26 cellular contexts compared by ENCODE assay signal in genomic region chr19:1109032-1109541, GRCh38. TPM values are rescaled to one million over a fixed set of nuclear protein-coding genes. Genes with fewer than 3 reads are reported as not detected.
DNase-seq lines count a peak whose midpoint lies in the region; ATAC-seq, FAIRE-seq and TF ChIP-seq lines count a peak whose summit lies in the region.
"Had no signal": no experiment of that assay in that cellular context is flagged by ENCODE, and none has a peak within 500 bp of the region (broad histone marks: within the 10 kb centered on the region; RNA-seq: fewer than 3 reads in every experiment).

No MANE protein-coding gene starts in this region.

- CTCF ChIA-PET in HEK293 (lab: Yijun Ruan, JAX) (no interaction called here), H1 (lab: Charles Lee; ENCODE audit: partially characterized antibody) (interaction anchor here (1.1 kb wide), 1 partner anchor 11 kb away, joined by 5 read pairs; no protein-coding TSS in a partner anchor)

- 92% methylated on average over 47 of the region's 47 CpGs for WGBS in right cardiac atrium
- 92% methylated on average over 22 of the region's 47 CpGs; no CpG with 5 or more reads in 1 of the 2 experiments for WGBS in H1 (ENCODE audit: extremely low coverage in 1 of 2, insufficient coverage in 1 of 2, insufficient read length in 1 of 2, insufficient replicate concordance in 2 of 2, low coverage in 1 of 2, low lambda C conversion rate in 2 of 2, missing lambda C conversion rate in 1 of 2), 2 experiments
- 82 to 94% (median 91%) methylated on average over 35 to 47 of the region's 47 CpGs for WGBS in spleen, 5 donors

- H3K9me3 ChIP-seq in right cardiac atrium (ENCODE audit: control insufficient read depth, low read length) (no peaks in the 10 kb centered on the region), HEK293 (ENCODE audit: control insufficient read depth, insufficient read depth, low read depth, low read length) (no peaks in the 10 kb centered on the region), H1 (ENCODE audit: insufficient read depth in 2 of 2, low read depth in 1 of 2, low read length in 1 of 2) (no peaks in the 10 kb centered on the region), spleen (no peaks in the 10 kb centered on the region), left lung (no peaks in the 10 kb centered on the region), MG63 (no peaks in the 10 kb centered on the region)
- H3K9me3 ChIP-seq: BLaER1 treated with 17β-estradiol and CSF1 and Interleukin-3, amounts not matched to agents 10 nM and 100 nM had no signal

- TF ChIP-seq POLR2A in H1 (IDR thresholded peaks at IDR 0.05; ENCODE audit: control extremely low read depth in 1 of 2, low read depth in 2 of 2, low read length in 2 of 2) = no peak
- TF ChIP-seq POLR2A in spleen (IDR thresholded peaks at IDR 0.05) = no peak

- no peak overlapping the region for H2BK12ac ChIP-seq in H1 (ENCODE audit: low read depth, low read length)

- H2BK20ac ChIP-seq in H1 (ENCODE audit: low read length) = no peak overlapping the region

- intact Hi-C loops in right cardiac atrium (cut with DNase I) (loop anchor here in 1 of 4 donors (10.0 kb wide), 1 partner anchor 84 kb away; the partner anchor contains the start of genes CNN2, RNU6-2 and TMEM259), left ventricle myocardium superior (cut with micrococcal nuclease) (no loop called here), spleen (cut with DNase I; ENCODE audit: low total_unique reads) (no loop called here), left lung (cut with DNase I) (no loop called here)

- no peak overlapping the region for H3K9ac ChIP-seq in H1 (replicated peaks in 1 of 4; ENCODE audit: extremely low read depth in 1 of 4, low read depth in 3 of 4, low read length in 3 of 4)

- H3K23ac ChIP-seq in H1 (ENCODE audit: insufficient read length) = no peak overlapping the region

- H3K4ac ChIP-seq in H1 (replicated peaks; ENCODE audit: insufficient read length, low read depth, low read length) = no peak overlapping the region

- no peak overlapping the region for H2BK5ac ChIP-seq in H1 (ENCODE audit: low read depth, low read length)

- ATAC-seq in right cardiac atrium (no peak), left ventricle myocardium superior (no peak), left lung (no peak)
- ATAC-seq: PC-3 had no signal

- peaks cover 2% of the 10 kb centered on the region for H3K79me1 ChIP-seq in H1 (ENCODE audit: low read depth, low read length)

- H3K4me1 ChIP-seq in right cardiac atrium (ENCODE audit: control insufficient read depth, insufficient read depth, low read length) (no peaks in the 10 kb centered on the region), HEK293 (ENCODE audit: control insufficient read depth, insufficient read depth, low read length) (peaks cover 4% of the 10 kb centered on the region; the same call in 1 of the 2 replicates), H1 (replicated peaks in 1 of 4; ENCODE audit: control insufficient read depth in 3 of 4, insufficient read depth in 4 of 4, low read length in 3 of 4) (peaks cover 0 to 12% (median 6%) of the 10 kb centered on the region in 4 experiments; a peak in 5 of 7 replicates), spleen (peaks cover 17 to 64% (median 50%) of the 10 kb centered on the region in 6 donors), left lung (peaks cover 19 to 66% of the 10 kb centered on the region in 2 donors)

- H2AFZ ChIP-seq in H1 (ENCODE audit: low read length) = no peak overlapping the region

- no peak overlapping the region for H2BK120ac ChIP-seq in H1 (replicated peaks; ENCODE audit: low read depth, low read length)

- H3K18ac ChIP-seq in H1 (ENCODE audit: extremely low read depth, low read length) = no peak overlapping the region

- H3K4me3 ChIP-seq in right cardiac atrium (ENCODE audit: low read length) (no peak overlapping the region), HEK293 (ENCODE audit: low read depth, low read length) (no peak overlapping the region), H1 (ENCODE audit: extremely low read depth in 1 of 4, insufficient read depth in 2 of 4, low read depth in 3 of 4, low read length in 4 of 4) (no peak overlapping the region), spleen (no peak overlapping the region), left lung (no peak overlapping the region), MG63 (no peak overlapping the region)
- H3K4me3 ChIP-seq: BLaER1 treated with 17β-estradiol and CSF1 and Interleukin-3, amounts not matched to agents 10 nM and 100 nM had no signal

- FAIRE-seq in H1 (lab: Jason Lieb, UNC) = no peak
- FAIRE-seq: A204.1, D721Med, G401.6, GM12891, GM19239 had no signal

- no peak overlapping the region for H2BK15ac ChIP-seq in H1 (ENCODE audit: low read length)

- no peak overlapping the region for H4K5ac ChIP-seq in H1 (ENCODE audit: insufficient read length, low read depth, low read length)

- POLR2A ChIA-PET in HEK293 (lab: Yijun Ruan, JAX) = no interaction called here
- POLR2A ChIA-PET in H1 (lab: Charles Lee; ENCODE audit: partially characterized antibody) = interaction anchor here (1.0 to 9.8 kb wide), 4 partner anchors 11 to 121 kb away, joined by 3 to 116 read pairs (median 4); no protein-coding TSS in a partner anchor

- TF ChIP-seq RAD21 in H1 (IDR thresholded peaks at IDR 0.05 in 1 of 2, conservative IDR thresholded peaks at IDR 0.05 in 1 of 2; ENCODE audit: low read depth in 2 of 2, low read length in 2 of 2) = no peak

- H3K79me2 ChIP-seq in H1 (ENCODE audit: control insufficient read depth in 1 of 2, insufficient read depth in 2 of 2, low read length in 2 of 2) = no peaks in the 10 kb centered on the region; a peak in 1 of 4 replicates

- H4K20me1 ChIP-seq in H1 (replicated peaks in 1 of 2; ENCODE audit: control insufficient read depth in 1 of 2, insufficient read depth in 2 of 2, low read length in 2 of 2) = peaks cover 7 to 14% of the 10 kb centered on the region in 2 experiments

- H4K8ac ChIP-seq in H1 (ENCODE audit: extremely low read depth, insufficient read depth, low read length) = peak overlapping the region; percentile 11; the same call in 1 of the 2 replicates

- H3K27me3 ChIP-seq in right cardiac atrium (ENCODE audit: control insufficient read depth, insufficient read depth) = no peaks in the 10 kb centered on the region
- H3K27me3 ChIP-seq in H1 (replicated peaks in 1 of 4; ENCODE audit: control insufficient read depth in 3 of 4, extremely low read depth in 1 of 4, insufficient read depth in 3 of 4, low read length in 3 of 4) = no peaks in the 10 kb centered on the region
- no peaks in the 10 kb centered on the region for H3K27me3 ChIP-seq in spleen (replicated peaks in 1 of 7)
- no peaks in the 10 kb centered on the region for H3K27me3 ChIP-seq in left lung
- no peaks in the 10 kb centered on the region for H3K27me3 ChIP-seq in MG63
- H3K27me3 ChIP-seq: BLaER1 treated with 17β-estradiol and CSF1 and Interleukin-3, amounts not matched to agents 10 nM and 100 nM had no signal

- TF ChIP-seq EP300 in H1 (IDR thresholded peaks at IDR 0.05; ENCODE audit: borderline replicate concordance in 1 of 2, low read depth in 2 of 2, low read length in 2 of 2) = no peak

- H3K14ac ChIP-seq in H1 (ENCODE audit: insufficient read length) = no peak overlapping the region

- H3K4me2 ChIP-seq in H1 (ENCODE audit: insufficient read depth in 1 of 2, low read depth in 2 of 2, low read length in 2 of 2) = no peak overlapping the region

- peaks cover 0 to 57% of the 10 kb centered on the region in 2 experiments; a peak in 1 of 3 replicates for H3K36me3 ChIP-seq in HEK293 (ENCODE audit: control insufficient read depth in 2 of 2, insufficient read depth in 1 of 2, low read length in 2 of 2)
- H3K36me3 ChIP-seq in H1 (ENCODE audit: control insufficient read depth in 2 of 4, insufficient read depth in 4 of 4, low read length in 3 of 4) = peaks cover 8 to 39% (median 17%) of the 10 kb centered on the region in 4 experiments; a peak in 6 of 8 replicates
- peaks cover 3 to 88% (median 76%) of the 10 kb centered on the region in 6 donors for H3K36me3 ChIP-seq in spleen
- H3K36me3 ChIP-seq in left lung = peaks cover 0 to 83% of the 10 kb centered on the region in 2 donors
- peaks cover 22% of the 10 kb centered on the region for H3K36me3 ChIP-seq in MG63

- peak; percentile 23 to 71 (median 62) for DNase-seq in right cardiac atrium
- DNase-seq in left ventricle myocardium superior = no peak
- DNase-seq in H1 (ENCODE audit: low read depth in 1 of 2, low spot score in 2 of 2) = no peak
- peak; percentile 79 for DNase-seq in spleen
- DNase-seq in left lung = no peak
- DNase-seq in MG63 = no peak
- DNase-seq in SKM-1 treated with dmso at 0.1 percent for 144 hours (lab: John Stamatoyannopoulos, UW; ENCODE audit: unreplicated experiment) = no peak
- DNase-seq: H7; NCI-H1092 treated with DMSO at 0.1 percent for 48 hours; NCI-H1436; NCI-H187 treated with DMSO at 0.1 percent for 48 hours; NCI-H2171 treated with DMSO at 0.1 percent for 48 hours; NCI-H345; NCI-H524; NCI-H748 treated with DMSO at 0.1 percent for 48 hours; NK-92 treated with Interleukin-12 subunit alpha and Interleukin-12 subunit beta, amount 100 ng/mL, for 24 hours; PC-3; RPMI8226; SHP77 had no signal

- no peak overlapping the region for H4K91ac ChIP-seq in H1 (replicated peaks; ENCODE audit: insufficient read length, low read length)

- peaks cover 7% of the 10 kb centered on the region; the same call in 1 of the 2 replicates for H3K23me2 ChIP-seq in H1 (ENCODE audit: low read depth, low read length)

- no peak overlapping the region for H3K56ac ChIP-seq in H1 (replicated peaks; ENCODE audit: insufficient read length, low read depth, low read length)

- no peak for TF ChIP-seq CTCF in HEK293 (tag by site-specific recombination; IDR thresholded peaks at IDR 0.05)
- no peak for TF ChIP-seq CTCF in H1 (IDR thresholded peaks at IDR 0.05; ENCODE audit: control extremely low read depth in 1 of 3, insufficient read depth in 1 of 3, low read depth in 1 of 3, low read length in 3 of 3)
- no peak for TF ChIP-seq CTCF in spleen (IDR thresholded peaks at IDR 0.05 in 8 of 11, conservative IDR thresholded peaks at IDR 0.05 in 3 of 11)
- TF ChIP-seq CTCF in left lung (IDR thresholded peaks at IDR 0.05) = no peak

- H2AK5ac ChIP-seq in H1 (ENCODE audit: low read depth, low read length) = no peak overlapping the region

- H3K27ac ChIP-seq in right cardiac atrium (ENCODE audit: low read length) (no peak overlapping the region), HEK293 (ENCODE audit: extremely low read depth, low read depth, low read length) (no peak overlapping the region), H1 (ENCODE audit: low read depth, low read length) (no peak overlapping the region), spleen (no peak overlapping the region), left lung (no peak overlapping the region)

RNA-seq across cellular contexts. Expression of gene GPX4, which starts 5.3 kb away (rescaled TPM):
- total RNA-seq in right cardiac atrium (100 to 1,000 TPM; 300 to 374 (median 359) TPM), left ventricle myocardium superior (337 TPM), spleen (100 to 1,000 TPM; 138 to 275 (median 216) TPM), left lung (100 to 1,000 TPM; 266 to 365 TPM)
- polyA plus RNA-seq in right cardiac atrium (713 TPM), H1 (2011; rRNA removed) (693 and 947 TPM in 2 replicates), spleen (100 to 1,000 TPM; 480 to 562 (median 522) TPM)
- total RNA-seq in H1 (2021; fragmentation: NEBNext Ultra II Directional; extraction: Animal tissue kit (Norgen Biotek cat#: 25700)) = 342 and 355 TPM in 2 replicates
- polyA plus RNA-seq in H1 (2011; cell fraction: cytosol; rRNA removed) = 779 TPM
- polyA plus RNA-seq in H1 (2011; cell fraction: nucleus; rRNA removed) = 730 TPM
- 475 to 711 TPM (median 640 TPM) in 4 replicates for polyA plus RNA-seq in H1 (2012, experiment 1 of 2)
- polyA plus RNA-seq in H1 (2012, experiment 2 of 2) = 958 TPM
- polyA plus RNA-seq in H1 (2013, experiment 1 of 2) = 575 TPM
- polyA plus RNA-seq in H1 (2013, experiment 2 of 2) = 562 TPM
- 186 and 191 TPM in 2 replicates for polyA minus RNA-seq in H1 (2011; rRNA and poly(A)+ RNA removed)
- polyA minus RNA-seq in H1 (2011; cell fraction: cytosol; rRNA and poly(A)+ RNA removed) = 297 TPM
- 155 TPM for polyA minus RNA-seq in H1 (2011; cell fraction: nucleus; rRNA and poly(A)+ RNA removed)
- 293 and 320 TPM in 2 replicates for total RNA-seq in MG63 (2014; rRNA removed; shearing (Covaris generic); ENCODE audit: low replicate concordance)

RNA-seq across cellular contexts. Expression of gene POLR2E, which starts 13.9 kb away (rescaled TPM):
- total RNA-seq in right cardiac atrium (100 to 1,000 TPM; 110 to 145 (median 131) TPM), left ventricle myocardium superior (148 TPM), spleen (100 to 1,000 TPM; 106 to 152 (median 123) TPM), left lung (100 to 1,000 TPM; 139 to 160 TPM)
- polyA plus RNA-seq in right cardiac atrium (179 TPM), H1 (2011; rRNA removed) (381 and 483 TPM in 2 replicates), spleen (100 to 1,000 TPM in 2 of 3 donors, 10 to 100 TPM in 1; 70.8 to 144 (median 105) TPM)
- 274 and 281 TPM in 2 replicates for total RNA-seq in H1 (2021; fragmentation: NEBNext Ultra II Directional; extraction: Animal tissue kit (Norgen Biotek cat#: 25700))
- polyA plus RNA-seq in H1 (2011; cell fraction: cytosol; rRNA removed) = 378 TPM
- 283 TPM for polyA plus RNA-seq in H1 (2011; cell fraction: nucleus; rRNA removed)
- 286 to 416 TPM (median 379 TPM) in 4 replicates for polyA plus RNA-seq in H1 (2012, experiment 1 of 2)
- polyA plus RNA-seq in H1 (2012, experiment 2 of 2) = 296 TPM
- polyA plus RNA-seq in H1 (2013, experiment 1 of 2) = 195 TPM
- 204 TPM for polyA plus RNA-seq in H1 (2013, experiment 2 of 2)
- 110 and 140 TPM in 2 replicates for polyA minus RNA-seq in H1 (2011; rRNA and poly(A)+ RNA removed)
- 128 TPM for polyA minus RNA-seq in H1 (2011; cell fraction: cytosol; rRNA and poly(A)+ RNA removed)
- 125 TPM for polyA minus RNA-seq in H1 (2011; cell fraction: nucleus; rRNA and poly(A)+ RNA removed)
- total RNA-seq in MG63 (2014; rRNA removed; shearing (Covaris generic); ENCODE audit: low replicate concordance) = 128 and 157 TPM in 2 replicates

RNA-seq across cellular contexts. Expression of gene ARHGAP45, which starts 42.1 kb away (rescaled TPM):
- total RNA-seq in right cardiac atrium (10 to 100 TPM in 1 of 4 donors, 1 to 10 TPM in 3; 7.7 to 10.4 (median 9.2) TPM), left ventricle myocardium superior (6.0 TPM), spleen (100 to 1,000 TPM; 161 to 258 (median 237) TPM), left lung (10 to 100 TPM; 71.1 to 83.8 TPM)
- polyA plus RNA-seq in right cardiac atrium (5.9 TPM), H1 (2011; rRNA removed) (31.4 and 40.2 TPM in 2 replicates), spleen (100 to 1,000 TPM; 205 to 356 (median 329) TPM)
- total RNA-seq in H1 (2021; fragmentation: NEBNext Ultra II Directional; extraction: Animal tissue kit (Norgen Biotek cat#: 25700)) = 41.8 and 43.6 TPM in 2 replicates
- 36.8 TPM for polyA plus RNA-seq in H1 (2011; cell fraction: cytosol; rRNA removed)
- 67.4 TPM for polyA plus RNA-seq in H1 (2011; cell fraction: nucleus; rRNA removed)
- polyA plus RNA-seq in H1 (2012, experiment 1 of 2) = 26.5 to 43.1 TPM (median 35.3 TPM) in 4 replicates
- polyA plus RNA-seq in H1 (2012, experiment 2 of 2) = 29.2 TPM
- 16.7 TPM for polyA plus RNA-seq in H1 (2013, experiment 1 of 2)
- 16.2 TPM for polyA plus RNA-seq in H1 (2013, experiment 2 of 2)
- 13.6 and 19.9 TPM in 2 replicates for polyA minus RNA-seq in H1 (2011; rRNA and poly(A)+ RNA removed)
- 28.4 TPM for polyA minus RNA-seq in H1 (2011; cell fraction: cytosol; rRNA and poly(A)+ RNA removed)
- polyA minus RNA-seq in H1 (2011; cell fraction: nucleus; rRNA and poly(A)+ RNA removed) = 25.1 TPM
- total RNA-seq in MG63 (2014; rRNA removed; shearing (Covaris generic); ENCODE audit: low replicate concordance) = not detected in 2 replicates

Comparison
In these comparisons a context has a peak if more than half of its experiments do, and no peak if none do; other contexts are left out.
1. DNase-seq: peak in right cardiac atrium (3 of 3) and spleen (single experiment); none in left ventricle myocardium superior (single experiment), H1 (0 of 2), left lung (0 of 2), MG63 (single experiment) and SKM-1 treated with dmso at 0.1 percent for 144 hours (single experiment).